ENCODE assay signal across 17 cellular contexts in the genomic region with DNA sequence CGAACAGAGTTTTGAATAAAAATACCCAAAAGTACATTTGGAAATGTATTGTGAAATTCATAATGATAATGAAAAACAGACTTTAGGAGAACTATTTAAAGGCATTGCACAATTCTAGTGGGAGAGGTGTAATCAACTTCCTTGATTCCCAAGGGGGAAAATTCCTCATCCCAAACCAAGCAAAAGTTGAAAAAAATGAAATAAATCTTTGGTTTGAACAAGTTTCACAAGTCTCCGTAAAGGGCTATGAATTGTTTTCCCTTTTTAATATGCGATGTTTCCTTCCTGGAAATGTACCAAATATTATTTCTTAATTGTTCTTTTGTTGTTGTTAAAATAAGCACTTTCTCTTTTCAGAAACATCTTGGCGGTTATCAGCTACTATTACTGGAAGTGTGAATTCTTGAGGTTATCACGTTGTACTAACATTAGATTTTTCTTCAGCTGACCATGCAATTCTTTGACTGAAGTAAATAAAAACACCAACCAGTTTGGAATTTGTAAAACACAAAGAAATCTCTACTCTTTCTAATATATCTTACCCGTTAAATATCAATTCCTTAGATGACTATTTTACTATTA. TPM values are rescaled to one million over a fixed set of nuclear protein-coding genes. Genes with fewer than 3 reads are reported as not detected.
DNase-seq lines count a peak whose midpoint lies in the region; TF ChIP-seq lines count a peak whose summit lies in the region.
"Had no signal": no experiment of that assay in that cellular context is flagged by ENCODE, and none has a peak within 500 bp of the region (broad histone marks: within the 10 kb centered on the region; RNA-seq: fewer than 3 reads in every experiment).

No MANE protein-coding gene starts in this region.

- CTCF ChIA-PET in mammary epithelial cell (lab: Charles Lee; ENCODE audit: low non-redundant PET) = no interaction called here

- H3K79me2 ChIP-seq in mammary epithelial cell (ENCODE audit: insufficient read depth, low read length) (no peaks in the 10 kb centered on the region), hepatocyte (no peaks in the 10 kb centered on the region)

- TF ChIP-seq CTCF in mammary epithelial cell (conservative IDR thresholded peaks at IDR 0.05 in 1 of 2, IDR thresholded peaks at IDR 0.05 in 1 of 2; ENCODE audit: extremely low read depth in 1 of 2, insufficient read depth in 1 of 2, low read depth in 1 of 2, low read length in 2 of 2) (no peak), hepatocyte (IDR thresholded peaks at IDR 0.05; ENCODE audit: poor library complexity) (no peak), suprapubic skin (IDR thresholded peaks at IDR 0.05) (no peak)

- no peak overlapping the region for H3K4me3 ChIP-seq in mammary epithelial cell (replicated peaks in 1 of 3; ENCODE audit: insufficient read depth in 1 of 3, low read depth in 2 of 3, low read length in 3 of 3)
- no peak overlapping the region for H3K4me3 ChIP-seq in hepatocyte
- no peak overlapping the region for H3K4me3 ChIP-seq in suprapubic skin
- H3K4me3 ChIP-seq: heart left ventricle had no signal

- H3K9me2 ChIP-seq in hepatocyte (replicated peaks; ENCODE audit: insufficient read depth) = no peaks in the 10 kb centered on the region

- no peaks in the 10 kb centered on the region for H3K36me3 ChIP-seq in mammary epithelial cell (ENCODE audit: insufficient read depth, low read length)
- no peaks in the 10 kb centered on the region for H3K36me3 ChIP-seq in hepatocyte (replicated peaks; ENCODE audit: insufficient read depth, low read depth)
- no peaks in the 10 kb centered on the region for H3K36me3 ChIP-seq in suprapubic skin
- H3K36me3 ChIP-seq: heart left ventricle had no signal

- DNase-seq in GM04504 (ENCODE audit: low read depth) (peak; percentile 46), mammary epithelial cell (no peak), hepatocyte (ENCODE audit: low spot score) (no peak), suprapubic skin (ENCODE audit: low spot score in 2 of 2) (no peak), amygdala (lab: John Stamatoyannopoulos, UW) (no peak)
- DNase-seq in activated CD4-positive, alpha-beta T cell treated with anti-CD3 and anti-CD28 coated beads, Interleukin-2, amount 50 U/mL, for 1 hour = no peak
- DNase-seq in stimulated activated naive CD4-positive, alpha-beta T cell (lab: John Stamatoyannopoulos, UW) = no peak
- DNase-seq: activated CD4-positive, alpha-beta T cell treated with anti-CD3 and anti-CD28 coated beads, Interleukin-2, amount 50 U/mL, for 4 hours; activated T-cell treated with anti-CD3 and anti-CD28 coated beads, Interleukin-2, amount 50 U/mL, for 24 hours; C1 segment of cervical spinal cord; DMS79; heart left ventricle; NCI-H2029 treated with DMSO at 0.1 percent for 48 hours; NCI-H524 treated with DMSO at 0.1 percent for 48 hours; occipital lobe; PC-3; stimulated activated naive CD4-positive, alpha-beta T cell treated with Interleukin-2 at 50 U/mL for 16 hours had no signal

- H2AFZ ChIP-seq in mammary epithelial cell (ENCODE audit: low read depth, low read length) (no peak overlapping the region), hepatocyte (no peak overlapping the region)

- no peak for TF ChIP-seq EP300 in suprapubic skin (IDR thresholded peaks at IDR 0.05)

- intact Hi-C loops in mammary epithelial cell (cut with micrococcal nuclease) = no loop called here

- BruUV-seq in mammary epithelial cell (replicated peaks; lab: Mats Ljungman, UMichigan) = no TSS peak

- peak overlapping the region; percentile 16 for H3K4me2 ChIP-seq in mammary epithelial cell (ENCODE audit: insufficient read depth, low read depth, low read length)
- H3K4me2 ChIP-seq in hepatocyte = peak overlapping the region; percentile 37

- no peaks in the 10 kb centered on the region for H3K9me3 ChIP-seq in mammary epithelial cell (replicated peaks; ENCODE audit: insufficient read depth, low read length)
- no peaks in the 10 kb centered on the region for H3K9me3 ChIP-seq in hepatocyte (ENCODE audit: low read depth)
- H3K9me3 ChIP-seq in suprapubic skin = no peaks in the 10 kb centered on the region
- H3K9me3 ChIP-seq: heart left ventricle had no signal

- no peak overlapping the region for H3K9ac ChIP-seq in mammary epithelial cell (ENCODE audit: insufficient read depth, low read length)

- peaks cover 6% of the 10 kb centered on the region for H3K4me1 ChIP-seq in mammary epithelial cell (ENCODE audit: insufficient read depth, low read length)
- no peaks in the 10 kb centered on the region for H3K4me1 ChIP-seq in hepatocyte (ENCODE audit: insufficient read depth)
- peaks cover 10% of the 10 kb centered on the region for H3K4me1 ChIP-seq in suprapubic skin

- no peaks in the 10 kb centered on the region for H3K27me3 ChIP-seq in mammary epithelial cell (ENCODE audit: insufficient read depth, low read length)
- H3K27me3 ChIP-seq in hepatocyte = no peaks in the 10 kb centered on the region
- H3K27me3 ChIP-seq in suprapubic skin = no peaks in the 10 kb centered on the region
- H3K27me3 ChIP-seq: heart left ventricle had no signal

- H3K27ac ChIP-seq in mammary epithelial cell (ENCODE audit: insufficient read depth, low read depth, low read length) = no peak overlapping the region
- H3K27ac ChIP-seq in hepatocyte = peak overlapping the region; percentile 20
- H3K27ac ChIP-seq in suprapubic skin = peak overlapping the region; percentile 22

- no peak for TF ChIP-seq POLR2A in suprapubic skin (IDR thresholded peaks at IDR 0.05)

- dilution Hi-C loops in mammary epithelial cell (cut with HindIII; ENCODE audit: low sequenced_read_pairs) = no loop called here

- H4K20me1 ChIP-seq in mammary epithelial cell (ENCODE audit: insufficient read depth, low read length) = no peaks in the 10 kb centered on the region
- no peaks in the 10 kb centered on the region for H4K20me1 ChIP-seq in hepatocyte (ENCODE audit: insufficient read depth, poor library complexity, severe bottlenecking)

- WGBS in mammary epithelial cell (ENCODE audit: low coverage, missing lambda C conversion rate) = 51% methylated on average over 6 of the region's 6 CpGs
- 79% methylated on average over 6 of the region's 6 CpGs for WGBS in hepatocyte (ENCODE audit: low lambda C conversion rate, missing lambda C conversion rate)
- WGBS in suprapubic skin = 32% methylated on average over 6 of the region's 6 CpGs

- in situ Hi-C loops in mammary epithelial cell (cut with MboI; ENCODE audit: low sequenced_read_pairs in 2 of 2) = no loop called here

RNA-seq across cellular contexts. Expression of a gene that starts 59.3 kb away (rescaled TPM):
- total RNA-seq in mammary epithelial cell (10 to 100 TPM in 1 of 2 donors, 1 to 10 TPM in 1; 4.5 to 29.8 TPM), hepatocyte (13.3 and 14.6 TPM in 2 replicates), suprapubic skin (10 to 100 TPM in 2 of 4 donors, 1 to 10 TPM in 2; 5.8 to 15.6 (median 11.2) TPM)
- polyA plus RNA-seq in mammary epithelial cell (1.2 TPM), hepatocyte (4.7 and 5.3 TPM in 2 replicates)
- polyA minus RNA-seq in mammary epithelial cell = 8.5 TPM
